ENCODE assay signal across 29 cellular contexts in genomic region chr6:28449056-28449455, GRCh38.
"Had no signal": no experiment of that assay in that cellular context is flagged by ENCODE, and none has a peak within 500 bp of the region (broad histone marks: within the 10 kb centered on the region; RNA-seq: fewer than 3 reads in every experiment).

No MANE protein-coding gene starts in this region.

- H3K4me3 ChIP-seq: pancreas, prostate gland, skin epidermis, upper lobe of right lung had no signal

- H3K4me3 Mint-ChIP-seq: effector memory CD8-positive, alpha-beta T cell; mesothelial cell of epicardium; naive B cell; neural crest cell; stimulated activated naive CD8-positive, alpha-beta T cell treated with anti-CD3 and anti-CD28 coated beads, Interleukin-15, amount 100 ng/mL, for 72 hours; T-helper 1 cell treated with Interleukin-12 subunit alpha and Interleukin-12 subunit beta and Interleukin-4 antibody, amounts not matched to agents 30 μg/mL and 1 μg/mL, for 36 hours had no signal

- H3K9me3 ChIP-seq: pancreas, prostate gland, upper lobe of right lung had no signal

- H3K27ac Mint-ChIP-seq: activated naive CD4-positive, alpha-beta T cell treated with anti-CD3 and anti-CD28 coated beads, Interleukin-2, amount 50 U/mL, for 72 hours; effector memory CD8-positive, alpha-beta T cell; mesothelial cell of epicardium; naive B cell; stimulated activated naive CD8-positive, alpha-beta T cell treated with anti-CD3 and anti-CD28 coated beads, Interleukin-15, amount 100 ng/mL, for 72 hours; T-helper 1 cell treated with Interleukin-12 subunit alpha and Interleukin-12 subunit beta and Interleukin-4 antibody, amounts not matched to agents 30 μg/mL and 1 μg/mL, for 36 hours had no signal

- H3K4me1 ChIP-seq: pancreas, prostate gland, upper lobe of right lung had no signal

- DNase-seq: activated CD4-positive, alpha-beta T cell treated with anti-CD3 and anti-CD28 coated beads, Interleukin-2, amount 50 U/mL, for 1 hour; activated CD4-positive, CD25-positive, alpha-beta regulatory T cell treated with anti-CD3 and anti-CD28 coated beads, Interleukin-2, amount 50 U/mL, for 72 hours; activated CD8-positive, alpha-beta memory T cell treated with anti-CD3 and anti-CD28 coated beads for 24 hours; activated effector memory CD4-positive, alpha-beta T cell treated with Interleukin-2 at 50 U/mL for 16 hours; amniotic stem cell; brain microvascular endothelial cell; cortex of kidney; effector memory CD8-positive, alpha-beta T cell; erythroblast; head of caudate nucleus; hypothalamus; naive B cell; nucleus accumbens; pancreas; retina; stimulated activated CD4-positive, alpha-beta T cell treated with anti-CD3 and anti-CD28 coated beads, Interleukin-12 subunit alpha, Interleukin-12 subunit beta, amount 100 ng/mL, for 4 hours; stimulated activated CD4-positive, alpha-beta T cell treated with anti-CD3 and anti-CD28 coated beads, Interleukin-4, amount 100 ng/mL, for 1 hour; stimulated activated naive CD8-positive, alpha-beta T cell treated with anti-CD3 and anti-CD28 coated beads, Interleukin-15, amount 100 ng/mL, for 72 hours; substantia nigra; T1000; upper lobe of right lung had no signal

- H3K36me3 ChIP-seq: brain microvascular endothelial cell, pancreas, prostate gland, upper lobe of right lung had no signal

- H3K36me3 Mint-ChIP-seq: mesothelial cell of epicardium had no signal

- FAIRE-seq: astrocyte had no signal

- H3K27ac ChIP-seq: brain microvascular endothelial cell, pancreas, prostate gland, skin epidermis, upper lobe of right lung had no signal

- H3K27me3 ChIP-seq: brain microvascular endothelial cell had no signal

- ATAC-seq: activated naive CD4-positive, alpha-beta T cell treated with anti-CD3 and anti-CD28 coated beads, Interleukin-2, amount 50 U/mL, for 72 hours; effector memory CD8-positive, alpha-beta T cell; pancreas; sciatic nerve; stimulated activated naive CD8-positive, alpha-beta T cell treated with anti-CD3 and anti-CD28 coated beads, Interleukin-15, amount 100 ng/mL, for 72 hours; upper lobe of right lung had no signal
